ENCODE assay signal across 12 cellular contexts in genomic region chr7:42262907-42263466, GRCh38.
A peak's percentile ranks its signal among the peaks of the same experiment; 100 is the strongest.
DNase-seq lines count a peak whose midpoint lies in the region; ATAC-seq and TF ChIP-seq lines count a peak whose summit lies in the region.
"Had no signal": no experiment of that assay in that cellular context is flagged by ENCODE, and none has a peak within 500 bp of the region (broad histone marks: within the 10 kb centered on the region; RNA-seq: fewer than 3 reads in every experiment).

No MANE protein-coding gene starts in this region.

- no peaks in the 10 kb centered on the region for H3K36me3 Mint-ChIP-seq in nephron (ENCODE audit: low read depth)
- no peaks in the 10 kb centered on the region for H3K36me3 Mint-ChIP-seq in stimulated activated effector memory CD8-positive, alpha-beta T cell treated with anti-CD3 and anti-CD28 coated beads, Interleukin-12 subunit alpha, Interleukin-12 subunit beta, amount 100 ng/mL, for 72 hours
- H3K36me3 Mint-ChIP-seq: naive B cell had no signal

- peak overlapping the region; percentile 1 to 77 (median 9) for H3K27ac Mint-ChIP-seq in nephron
- H3K27ac Mint-ChIP-seq in stimulated activated effector memory CD8-positive, alpha-beta T cell treated with anti-CD3 and anti-CD28 coated beads, Interleukin-12 subunit alpha, Interleukin-12 subunit beta, amount 100 ng/mL, for 72 hours = no peak overlapping the region
- H3K27ac Mint-ChIP-seq: activated naive CD4-positive, alpha-beta T cell treated with anti-CD3 and anti-CD28 coated beads, Interleukin-2, amount 50 U/mL, for 24 hours; naive B cell had no signal

- no peaks in the 10 kb centered on the region for H3K9me3 Mint-ChIP-seq in nephron
- H3K9me3 Mint-ChIP-seq in stimulated activated effector memory CD8-positive, alpha-beta T cell treated with anti-CD3 and anti-CD28 coated beads, Interleukin-12 subunit alpha, Interleukin-12 subunit beta, amount 100 ng/mL, for 72 hours = peaks cover 2% of the 10 kb centered on the region

- peak; percentile 61 for DNase-seq in Ammon's horn (ENCODE audit: low spot score)
- DNase-seq in NT2/D1 (ENCODE audit: low read depth, low spot score) = peak; percentile 32
- DNase-seq in fibroblast of mammary gland (ENCODE audit: low read depth) = peak; percentile 62
- no peak for DNase-seq in stimulated activated effector memory CD8-positive, alpha-beta T cell treated with anti-CD3 and anti-CD28 coated beads, Interleukin-12 subunit alpha, Interleukin-12 subunit beta, amount 100 ng/mL, for 72 hours (ENCODE audit: low spot score in 2 of 2)
- no peak for DNase-seq in GM20000 (ENCODE audit: low spot score)
- no peak for DNase-seq in activated T-cell treated with anti-CD3 and anti-CD28 coated beads, Interleukin-2, amount 50 U/mL, for 1 hour
- DNase-seq in D341Med (ENCODE audit: low spot score) = no peak
- DNase-seq: naive B cell had no signal

- ATAC-seq in stimulated activated effector memory CD8-positive, alpha-beta T cell treated with anti-CD3 and anti-CD28 coated beads, Interleukin-12 subunit alpha, Interleukin-12 subunit beta, amount 100 ng/mL, for 72 hours = no peak
- ATAC-seq: HCT116, HepG2 had no signal

- TF ChIP-seq CTCF in fibroblast of mammary gland (conservative IDR thresholded peaks at IDR 0.05; ENCODE audit: control insufficient read depth, insufficient read depth, low read depth, low read length) (no peak), nephron (IDR thresholded peaks at IDR 0.05; ENCODE audit: unreplicated experiment in 3 of 3) (no peak), GM20000 (IDR thresholded peaks at IDR 0.05; ENCODE audit: extremely low read depth, missing control alignments) (no peak)

- H3K4me3 ChIP-seq in NT2/D1 (ENCODE audit: insufficient read length, low read depth) = no peak overlapping the region
- H3K4me3 ChIP-seq in fibroblast of mammary gland (ENCODE audit: control insufficient read depth, low read depth, low read length) = no peak overlapping the region

- no peak overlapping the region for H3K4me3 Mint-ChIP-seq in nephron
- H3K4me3 Mint-ChIP-seq in stimulated activated effector memory CD8-positive, alpha-beta T cell treated with anti-CD3 and anti-CD28 coated beads, Interleukin-12 subunit alpha, Interleukin-12 subunit beta, amount 100 ng/mL, for 72 hours = no peak overlapping the region
- H3K4me3 Mint-ChIP-seq: activated naive CD4-positive, alpha-beta T cell treated with anti-CD3 and anti-CD28 coated beads, Interleukin-2, amount 50 U/mL, for 24 hours; naive B cell had no signal

- peaks cover 5% of the 10 kb centered on the region for H3K27me3 Mint-ChIP-seq in nephron (ENCODE audit: low read depth)

- H3K27me3 ChIP-seq in NT2/D1 (ENCODE audit: insufficient read depth, insufficient read length) = no peaks in the 10 kb centered on the region

- peaks cover 5% of the 10 kb centered on the region for H3K4me1 Mint-ChIP-seq in nephron
- H3K4me1 Mint-ChIP-seq in stimulated activated effector memory CD8-positive, alpha-beta T cell treated with anti-CD3 and anti-CD28 coated beads, Interleukin-12 subunit alpha, Interleukin-12 subunit beta, amount 100 ng/mL, for 72 hours = no peaks in the 10 kb centered on the region
- H3K4me1 Mint-ChIP-seq: activated naive CD4-positive, alpha-beta T cell treated with anti-CD3 and anti-CD28 coated beads, Interleukin-2, amount 50 U/mL, for 24 hours; naive B cell had no signal

- peaks cover 2% of the 10 kb centered on the region for H3K4me1 ChIP-seq in NT2/D1 (ENCODE audit: insufficient read depth, insufficient read length)

- no peaks in the 10 kb centered on the region for H3K36me3 ChIP-seq in NT2/D1 (ENCODE audit: insufficient read depth, insufficient read length, low read length)

- no peak overlapping the region for H3K9ac ChIP-seq in NT2/D1 (ENCODE audit: insufficient read length, low read depth)

- H3K9me3 ChIP-seq in NT2/D1 (ENCODE audit: insufficient read depth, low read length) = no peaks in the 10 kb centered on the region

Comparison
In these comparisons a context has a peak if more than half of its experiments do, and no peak if none do; other contexts are left out.
1. DNase-seq: peak in Ammon's horn (single experiment), NT2/D1 (single experiment) and fibroblast of mammary gland (single experiment); none in stimulated activated effector memory CD8-positive, alpha-beta T cell treated with anti-CD3 and anti-CD28 coated beads, Interleukin-12 subunit alpha, Interleukin-12 subunit beta, amount 100 ng/mL, for 72 hours (0 of 2), GM20000 (single experiment), activated T-cell treated with anti-CD3 and anti-CD28 coated beads, Interleukin-2, amount 50 U/mL, for 1 hour (single experiment) and D341Med (single experiment).